Comparison of ENCODE assay signal across 27 cellular contexts in the genomic region with DNA sequence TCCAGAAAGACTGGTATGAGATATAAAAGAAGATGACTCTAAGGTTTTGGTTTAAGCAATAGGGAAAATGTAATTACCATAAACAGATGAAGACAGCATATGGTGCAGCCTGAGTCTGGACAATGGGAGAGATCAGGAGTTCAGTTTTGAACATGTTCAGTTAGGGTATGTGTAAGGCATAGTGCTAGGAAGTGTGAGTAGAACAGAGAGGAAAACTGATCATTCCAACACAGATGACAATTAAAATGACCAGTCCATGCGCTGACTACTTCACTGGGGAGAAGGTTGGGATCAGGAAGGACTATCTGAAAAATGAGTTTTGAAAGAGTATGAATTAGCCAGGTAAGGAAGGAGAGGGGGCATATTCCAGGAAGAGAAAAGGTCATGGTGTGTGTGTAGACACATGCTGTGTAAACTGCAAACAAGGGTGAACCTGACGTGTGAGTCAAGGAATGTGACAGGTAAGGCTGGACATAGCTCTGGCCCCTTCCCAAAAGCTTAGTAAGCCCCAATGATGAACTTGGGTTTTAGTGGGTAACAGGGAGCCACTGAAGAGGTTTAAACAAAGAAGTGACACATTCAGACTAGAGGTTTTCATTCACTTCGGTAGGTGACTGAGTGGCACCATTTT. TPM values are rescaled to one million over a fixed set of nuclear protein-coding genes. Genes with fewer than 3 reads are reported as not detected.
DNase-seq lines count a peak whose midpoint lies in the region; ATAC-seq and TF ChIP-seq lines count a peak whose summit lies in the region.
"Had no signal": no experiment of that assay in that cellular context is flagged by ENCODE, and none has a peak within 500 bp of the region (broad histone marks: within the 10 kb centered on the region; RNA-seq: fewer than 3 reads in every experiment).

No MANE protein-coding gene starts in this region.

- peaks cover 94% of the 10 kb centered on the region for H3K79me2 ChIP-seq in mammary epithelial cell (ENCODE audit: insufficient read depth, low read length)

- DNase-seq in Calu3 = peak; percentile 56
- peak; percentile 74 for DNase-seq in M059J (ENCODE audit: low read depth)
- DNase-seq in mammary epithelial cell = peak; percentile 67
- DNase-seq in NCI-H1092 treated with DMSO at 0.1 percent for 48 hours (lab: John Stamatoyannopoulos, UW) = no peak
- DNase-seq in caudate nucleus (lab: John Stamatoyannopoulos, UW) = no peak
- DNase-seq in NCI-H748 treated with DMSO at 0.1 percent for 48 hours (lab: John Stamatoyannopoulos, UW) = no peak
- DNase-seq: ACHN; activated CD4-positive, alpha-beta T cell treated with anti-CD3 and anti-CD28 coated beads, Interleukin-2, amount 50 U/mL, for 1 hour; activated CD8-positive, alpha-beta memory T cell treated with anti-CD3 and anti-CD28 coated beads, Interleukin-2, amount 50 U/mL, for 4 hours; activated naive CD8-positive, alpha-beta T cell treated with anti-CD3 and anti-CD28 coated beads, Interleukin-2, amount 10 ng/mL, durations not matched to agents 7 days and 5 days; H7; heart left ventricle; KBM-7; NCI-H146; NCI-H82; SJCRH30; small intestine; stimulated activated CD4-positive, alpha-beta T cell treated with anti-CD3 and anti-CD28 coated beads, Interleukin-2, amount 100 ng/mL, for 24 hours; T-helper 17 cell; uterus; WERI-Rb-1 had no signal

- H3K4me3 ChIP-seq in mammary epithelial cell (replicated peaks in 1 of 3; ENCODE audit: insufficient read depth in 1 of 3, low read depth in 2 of 3, low read length in 3 of 3) (no peak overlapping the region), liver (ENCODE audit: low read depth in 1 of 3, low read length in 3 of 3) (no peak overlapping the region)
- H3K4me3 ChIP-seq: BLaER1 treated with 17β-estradiol and CSF1 and Interleukin-3, amounts not matched to agents 10 nM and 100 nM; heart left ventricle; neural progenitor cell; SJCRH30; uterus had no signal

- peaks cover 34% of the 10 kb centered on the region for H3K4me1 Mint-ChIP-seq in Calu3 (ENCODE audit: low read depth, unreplicated experiment)
- H3K4me1 Mint-ChIP-seq: neural progenitor cell had no signal

- H3K36me3 ChIP-seq in mammary epithelial cell (ENCODE audit: insufficient read depth, low read length) (peaks cover 2% of the 10 kb centered on the region), liver (ENCODE audit: control insufficient read depth in 4 of 4, insufficient read depth in 3 of 4, low read depth in 1 of 4, low read length in 3 of 4) (no peaks in the 10 kb centered on the region)
- H3K36me3 ChIP-seq: neural progenitor cell, SJCRH30, uterus, WERI-Rb-1 had no signal

- no peaks in the 10 kb centered on the region for H4K20me1 ChIP-seq in mammary epithelial cell (ENCODE audit: insufficient read depth, low read length)

- H3K27me3 ChIP-seq in mammary epithelial cell (ENCODE audit: insufficient read depth, low read length) (no peaks in the 10 kb centered on the region), liver (ENCODE audit: control insufficient read depth in 4 of 4, insufficient read depth in 4 of 4, low read length in 3 of 4) (no peaks in the 10 kb centered on the region)
- H3K27me3 ChIP-seq: BLaER1 treated with 17β-estradiol and CSF1 and Interleukin-3, amounts not matched to agents 10 nM and 100 nM; heart left ventricle; neural progenitor cell; SJCRH30; uterus had no signal

- no peaks in the 10 kb centered on the region for H3K27me3 Mint-ChIP-seq in Calu3 (ENCODE audit: unreplicated experiment)
- H3K27me3 Mint-ChIP-seq: activated naive CD8-positive, alpha-beta T cell treated with anti-CD3 and anti-CD28 coated beads, Interleukin-2, amount 10 ng/mL, durations not matched to agents 7 days and 5 days; activated T-helper 17 cell treated with anti-CD3 and anti-CD28 coated beads, Interleukin-2, amount 50 U/mL, for 72 hours; T-helper 17 cell had no signal

- no peak overlapping the region for H2AFZ ChIP-seq in mammary epithelial cell (ENCODE audit: low read depth, low read length)
- H2AFZ ChIP-seq: neural progenitor cell had no signal

- 70% methylated on average over 3 of the region's 3 CpGs for WGBS in mammary epithelial cell (ENCODE audit: low coverage, missing lambda C conversion rate)
- WGBS in liver = 70% methylated on average over 3 of the region's 3 CpGs

- H3K9me3 Mint-ChIP-seq in Calu3 (ENCODE audit: low read depth, unreplicated experiment) = no peaks in the 10 kb centered on the region
- H3K9me3 Mint-ChIP-seq: activated naive CD8-positive, alpha-beta T cell treated with anti-CD3 and anti-CD28 coated beads, Interleukin-2, amount 10 ng/mL, durations not matched to agents 7 days and 5 days; activated T-helper 17 cell treated with anti-CD3 and anti-CD28 coated beads, Interleukin-2, amount 50 U/mL, for 72 hours; neural progenitor cell; stimulated activated effector memory CD8-positive, alpha-beta T cell treated with anti-CD3 and anti-CD28 coated beads, Interleukin-12 subunit alpha, Interleukin-12 subunit beta, amount 100 ng/mL, for 72 hours had no signal

- TF ChIP-seq RAD21 in liver (IDR thresholded peaks at IDR 0.05) = no peak

- TF ChIP-seq CTCF in Calu3 (IDR thresholded peaks at IDR 0.05; ENCODE audit: unreplicated experiment) (no peak), mammary epithelial cell (conservative IDR thresholded peaks at IDR 0.05 in 1 of 2, IDR thresholded peaks at IDR 0.05 in 1 of 2; ENCODE audit: extremely low read depth in 1 of 2, insufficient read depth in 1 of 2, low read depth in 1 of 2, low read length in 2 of 2) (no peak), liver (IDR thresholded peaks at IDR 0.05; ENCODE audit: low read depth, low read length, missing input control) (no peak)

- peaks cover 34% of the 10 kb centered on the region for H3K4me1 ChIP-seq in mammary epithelial cell (ENCODE audit: insufficient read depth, low read length)
- peaks cover 10 to 27% (median 19%) of the 10 kb centered on the region in 4 donors for H3K4me1 ChIP-seq in liver (ENCODE audit: control insufficient read depth in 4 of 4, insufficient read depth in 4 of 4, low read length in 3 of 4)
- H3K4me1 ChIP-seq: neural progenitor cell, SJCRH30 had no signal

- no peak overlapping the region for H3K4me2 ChIP-seq in mammary epithelial cell (ENCODE audit: insufficient read depth, low read depth, low read length)
- H3K4me2 ChIP-seq: BLaER1 treated with 17β-estradiol and CSF1 and Interleukin-3, amounts not matched to agents 10 nM and 100 nM; neural progenitor cell had no signal

- no TSS peak for BruUV-seq in Calu3 (replicated peaks; lab: Mats Ljungman, UMichigan)
- no TSS peak for BruUV-seq in mammary epithelial cell (replicated peaks; lab: Mats Ljungman, UMichigan)

- dilution Hi-C loops in mammary epithelial cell (cut with HindIII; ENCODE audit: low sequenced_read_pairs) = no loop called here

- intact Hi-C loops in Calu3 (cut with micrococcal nuclease; ENCODE audit: unreplicated experiment) (no loop called here), mammary epithelial cell (cut with micrococcal nuclease) (no loop called here)

- H3K9ac ChIP-seq in mammary epithelial cell (ENCODE audit: insufficient read depth, low read length) (no peak overlapping the region), liver (ENCODE audit: low read depth in 1 of 2, low read length in 2 of 2) (no peak overlapping the region)
- H3K9ac ChIP-seq: BLaER1 treated with 17β-estradiol and CSF1 and Interleukin-3, amounts not matched to agents 10 nM and 100 nM; neural progenitor cell had no signal

- no peak overlapping the region for H3K27ac Mint-ChIP-seq in Calu3 (ENCODE audit: unreplicated experiment)
- H3K27ac Mint-ChIP-seq: activated naive CD8-positive, alpha-beta T cell treated with anti-CD3 and anti-CD28 coated beads, Interleukin-2, amount 10 ng/mL, durations not matched to agents 7 days and 5 days; activated T-helper 17 cell treated with anti-CD3 and anti-CD28 coated beads, Interleukin-2, amount 50 U/mL, for 72 hours; neural progenitor cell; stimulated activated effector memory CD8-positive, alpha-beta T cell treated with anti-CD3 and anti-CD28 coated beads, Interleukin-12 subunit alpha, Interleukin-12 subunit beta, amount 100 ng/mL, for 72 hours; T-helper 17 cell had no signal

- in situ Hi-C loops in mammary epithelial cell (cut with MboI; ENCODE audit: low sequenced_read_pairs in 2 of 2) = no loop called here

- H3K9me3 ChIP-seq in mammary epithelial cell (replicated peaks; ENCODE audit: insufficient read depth, low read length) (no peaks in the 10 kb centered on the region), liver (ENCODE audit: control insufficient read depth in 4 of 4, low read length in 3 of 4) (no peaks in the 10 kb centered on the region)
- H3K9me3 ChIP-seq: BLaER1 treated with 17β-estradiol and CSF1 and Interleukin-3, amounts not matched to agents 10 nM and 100 nM; heart left ventricle; SJCRH30; uterus had no signal

- no peak for ATAC-seq in GM21526 (IDR thresholded peaks at IDR 0.05; ENCODE audit: low FRiP score, unreplicated experiment)
- ATAC-seq: activated T-helper 17 cell treated with anti-CD3 and anti-CD28 coated beads, Interleukin-2, amount 50 U/mL, for 72 hours; stimulated activated effector memory CD8-positive, alpha-beta T cell treated with anti-CD3 and anti-CD28 coated beads, Interleukin-12 subunit alpha, Interleukin-12 subunit beta, amount 100 ng/mL, for 72 hours; T-helper 17 cell had no signal

- no peaks in the 10 kb centered on the region for H3K36me3 Mint-ChIP-seq in Calu3 (ENCODE audit: insufficient read depth, unreplicated experiment)

- H3K27ac ChIP-seq in mammary epithelial cell (ENCODE audit: insufficient read depth, low read depth, low read length) (no peak overlapping the region), liver (ENCODE audit: low read depth in 1 of 2, low read length in 2 of 2) (peak overlapping the region in 1 of 2 donors; percentile 46), caudate nucleus (ENCODE audit: low read depth, low read length) (no peak overlapping the region)
- H3K27ac ChIP-seq: BLaER1 treated with 17β-estradiol and CSF1 and Interleukin-3, amounts not matched to agents 10 nM and 100 nM; heart left ventricle; neural progenitor cell; SJCRH30; uterus; WERI-Rb-1 had no signal

- CTCF ChIA-PET in Calu3 (lab: Charles Lee) (interaction anchor here (0.7 to 1.2 kb wide), 2 partner anchors 10 to 1643 kb away, joined by 3 to 4 read pairs; no protein-coding TSS in a partner anchor), mammary epithelial cell (lab: Charles Lee; ENCODE audit: low non-redundant PET) (interaction anchor here (1.0 kb wide), 1 partner anchor 25 kb away, joined by 16 read pairs; no protein-coding TSS in a partner anchor)

- no peak overlapping the region for H3K4me3 Mint-ChIP-seq in Calu3 (ENCODE audit: low read depth, unreplicated experiment)
- H3K4me3 Mint-ChIP-seq: activated naive CD8-positive, alpha-beta T cell treated with anti-CD3 and anti-CD28 coated beads, Interleukin-2, amount 10 ng/mL, durations not matched to agents 7 days and 5 days; activated T-helper 17 cell treated with anti-CD3 and anti-CD28 coated beads, Interleukin-2, amount 50 U/mL, for 72 hours; neural progenitor cell; stimulated activated effector memory CD8-positive, alpha-beta T cell treated with anti-CD3 and anti-CD28 coated beads, Interleukin-12 subunit alpha, Interleukin-12 subunit beta, amount 100 ng/mL, for 72 hours; T-helper 17 cell had no signal

RNA-seq across cellular contexts. Expression of a gene that starts 36.9 kb away (rescaled TPM):
- total RNA-seq in Calu3 (2022) (33.3 and 34.9 TPM in 2 replicates), mammary epithelial cell (10 to 100 TPM; 18.5 to 24.0 TPM), liver (10 to 100 TPM; 26.1 to 44.8 TPM)
- 28.5 and 43.5 TPM in 2 replicates for total RNA-seq in M059J (2014; rRNA removed; shearing (Covaris generic))
- polyA plus RNA-seq in mammary epithelial cell (15.8 TPM), liver (10 to 100 TPM in 1 of 2 donors, 1 to 10 TPM in 1; 7.2 to 18.4 TPM)
- polyA minus RNA-seq in mammary epithelial cell = 57.5 TPM

RNA-seq across cellular contexts. Expression of a gene that starts 47.1 kb away (rescaled TPM):
- total RNA-seq in Calu3 (2022) (17.4 and 19.7 TPM in 2 replicates), mammary epithelial cell (10 to 100 TPM; 17.1 to 24.3 TPM), liver (1 to 10 TPM; 7.8 to 8.9 TPM)
- total RNA-seq in M059J (2014; rRNA removed; shearing (Covaris generic)) = 19.0 and 20.1 TPM in 2 replicates
- polyA plus RNA-seq in mammary epithelial cell (13.9 TPM), liver (1 to 10 TPM; 2.1 to 5.1 TPM)
- 4.8 TPM for polyA minus RNA-seq in mammary epithelial cell

RNA-seq across cellular contexts. Expression of a gene that starts 47.6 kb away (rescaled TPM):
- total RNA-seq in Calu3 (2022) (24.5 and 26.2 TPM in 2 replicates), mammary epithelial cell (10 to 100 TPM; 12.7 to 16.5 TPM), liver (10 to 100 TPM; 12.2 to 13.4 TPM)
- total RNA-seq in M059J (2014; rRNA removed; shearing (Covaris generic)) = 10.8 and 13.3 TPM in 2 replicates
- polyA plus RNA-seq in mammary epithelial cell (4.7 TPM), liver (1 to 10 TPM; 1.6 to 2.8 TPM)
- 13.6 TPM for polyA minus RNA-seq in mammary epithelial cell

Comparison
In these comparisons a context has a peak if more than half of its experiments do, and no peak if none do; other contexts are left out.
1. DNase-seq: peak in Calu3 (single experiment), M059J (single experiment) and mammary epithelial cell (single experiment); none in NCI-H1092 treated with DMSO at 0.1 percent for 48 hours (single experiment), caudate nucleus (0 of 61) and NCI-H748 treated with DMSO at 0.1 percent for 48 hours (single experiment).